Comparison of ENCODE assay signal across 1 cellular context in the genomic region with DNA sequence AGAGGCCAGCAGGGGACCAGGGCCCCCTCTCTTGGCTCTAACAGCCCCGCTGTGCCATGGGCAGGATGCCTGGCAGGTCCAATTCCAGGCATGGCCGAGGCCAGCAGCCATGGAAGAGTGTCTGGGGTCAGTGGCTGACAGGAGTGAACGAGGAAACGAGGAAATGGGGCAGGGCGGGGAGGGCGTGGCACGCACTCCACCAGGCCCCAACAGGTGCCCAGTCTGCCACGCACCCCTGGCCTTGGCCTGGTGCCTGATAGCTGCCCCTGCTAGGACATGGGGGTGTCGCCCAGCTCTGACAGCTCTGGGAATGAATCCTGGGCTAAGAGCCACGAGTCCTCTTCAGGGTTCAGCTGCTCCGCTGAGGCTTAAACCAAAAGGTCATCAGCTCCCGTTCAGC.
TF ChIP-seq lines count a peak whose summit lies in the region.

No MANE protein-coding gene starts in this region.

TF ChIP-seq in SK-N-SH, 30 proteins besides CTCF, POLR2A, EP300 and RAD21 (continued from another document):
- TF ChIP-seq, protein P1, sequence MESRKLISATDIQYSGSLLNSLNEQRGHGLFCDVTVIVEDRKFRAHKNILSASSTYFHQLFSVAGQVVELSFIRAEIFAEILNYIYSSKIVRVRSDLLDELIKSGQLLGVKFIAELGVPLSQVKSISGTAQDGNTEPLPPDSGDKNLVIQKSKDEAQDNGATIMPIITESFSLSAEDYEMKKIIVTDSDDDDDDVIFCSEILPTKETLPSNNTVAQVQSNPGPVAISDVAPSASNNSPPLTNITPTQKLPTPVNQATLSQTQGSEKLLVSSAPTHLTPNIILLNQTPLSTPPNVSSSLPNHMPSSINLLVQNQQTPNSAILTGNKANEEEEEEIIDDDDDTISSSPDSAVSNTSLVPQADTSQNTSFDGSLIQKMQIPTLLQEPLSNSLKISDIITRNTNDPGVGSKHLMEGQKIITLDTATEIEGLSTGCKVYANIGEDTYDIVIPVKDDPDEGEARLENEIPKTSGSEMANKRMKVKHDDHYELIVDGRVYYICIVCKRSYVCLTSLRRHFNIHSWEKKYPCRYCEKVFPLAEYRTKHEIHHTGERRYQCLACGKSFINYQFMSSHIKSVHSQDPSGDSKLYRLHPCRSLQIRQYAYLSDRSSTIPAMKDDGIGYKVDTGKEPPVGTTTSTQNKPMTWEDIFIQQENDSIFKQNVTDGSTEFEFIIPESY (IDR thresholded peaks at IDR 0.05; ENCODE audit: borderline replicate concordance, low read depth), result no peak
- TF ChIP-seq FOXJ3 (CRISPR knock-in tag; IDR thresholded peaks at IDR 0.05) (no peak), SIN3A (IDR thresholded peaks at IDR 0.05; ENCODE audit: borderline replicate concordance, low read depth, low read length) (no peak), TCF12 (IDR thresholded peaks at IDR 0.05) (no peak)
- TF ChIP-seq, protein P2, sequence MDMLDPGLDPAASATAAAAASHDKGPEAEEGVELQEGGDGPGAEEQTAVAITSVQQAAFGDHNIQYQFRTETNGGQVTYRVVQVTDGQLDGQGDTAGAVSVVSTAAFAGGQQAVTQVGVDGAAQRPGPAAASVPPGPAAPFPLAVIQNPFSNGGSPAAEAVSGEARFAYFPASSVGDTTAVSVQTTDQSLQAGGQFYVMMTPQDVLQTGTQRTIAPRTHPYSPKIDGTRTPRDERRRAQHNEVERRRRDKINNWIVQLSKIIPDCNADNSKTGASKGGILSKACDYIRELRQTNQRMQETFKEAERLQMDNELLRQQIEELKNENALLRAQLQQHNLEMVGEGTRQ (IDR thresholded peaks at IDR 0.05; ENCODE audit: borderline replicate concordance, low read depth, low read length), result no peak
